In the genomic region with DNA sequence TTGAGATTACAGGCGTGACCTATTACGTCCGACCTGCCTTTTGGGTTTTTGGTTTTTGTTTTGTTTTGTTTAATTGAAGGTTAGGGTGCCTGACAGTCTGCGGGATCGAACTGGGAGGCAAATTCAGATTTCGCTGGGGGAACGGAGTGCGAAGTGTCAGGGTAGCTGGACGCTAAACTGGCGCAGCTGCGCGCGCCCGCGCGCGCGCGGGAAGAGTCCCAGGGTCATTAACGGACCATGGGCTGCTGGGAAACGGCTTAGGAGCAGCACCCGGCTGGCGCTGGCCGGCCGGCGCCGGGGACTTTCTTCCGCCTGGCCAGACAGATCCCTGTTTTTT, we compare ENCODE assay signal across 8 cellular contexts.
A peak's percentile ranks its signal among the peaks of the same experiment; 100 is the strongest.
DNase-seq lines count a peak whose midpoint lies in the region; ATAC-seq and TF ChIP-seq lines count a peak whose summit lies in the region.

No MANE protein-coding gene starts in this region.

- H3K27ac ChIP-seq in WERI-Rb-1: peak overlapping the region; percentile 98

- ATAC-seq in HG02642 (IDR thresholded peaks at IDR 0.05; ENCODE audit: poor library complexity, unreplicated experiment) (peak; percentile 43), memory B cell (ENCODE audit: low read depth) (peak; percentile 54), GM18868 (IDR thresholded peaks at IDR 0.05; ENCODE audit: unreplicated experiment) (no peak)
- peak; percentile 55 for ATAC-seq in effector memory CD8-positive, alpha-beta T cell (replicated peaks)

- no peaks in the 10 kb centered on the region for H3K9me3 Mint-ChIP-seq in effector memory CD8-positive, alpha-beta T cell
- no peaks in the 10 kb centered on the region for H3K9me3 Mint-ChIP-seq in memory B cell

- peak overlapping the region; percentile 99 to 100 for H3K27ac Mint-ChIP-seq in effector memory CD8-positive, alpha-beta T cell
- H3K27ac Mint-ChIP-seq in memory B cell: peak overlapping the region; percentile 99

- H3K4me3 Mint-ChIP-seq in effector memory CD8-positive, alpha-beta T cell: peak overlapping the region; percentile 85 to 93
- peak overlapping the region; percentile 96 for H3K4me3 Mint-ChIP-seq in memory B cell

- H3K4me3 ChIP-seq in WERI-Rb-1 (ENCODE audit: low read depth, low read length): peak overlapping the region; percentile 93

- peaks cover 45% of the 10 kb centered on the region for H3K36me3 ChIP-seq in WERI-Rb-1

- peaks cover 54% of the 10 kb centered on the region for H3K36me3 Mint-ChIP-seq in effector memory CD8-positive, alpha-beta T cell (ENCODE audit: insufficient read depth)
- peaks cover 12% of the 10 kb centered on the region for H3K36me3 Mint-ChIP-seq in memory B cell

- peaks cover 2% of the 10 kb centered on the region for H3K9me3 ChIP-seq in WERI-Rb-1 (ENCODE audit: severe bottlenecking)

- TF ChIP-seq CTCF in WERI-Rb-1 (IDR thresholded peaks at IDR 0.05; ENCODE audit: low read depth, low read length): no peak

- H3K27me3 ChIP-seq in WERI-Rb-1 (ENCODE audit: insufficient read depth, low read depth, severe bottlenecking): no peaks in the 10 kb centered on the region

- peaks cover 31 to 44% of the 10 kb centered on the region in 2 donors for H3K4me1 Mint-ChIP-seq in effector memory CD8-positive, alpha-beta T cell (ENCODE audit: low read depth in 2 of 2)
- peaks cover 38% of the 10 kb centered on the region for H3K4me1 Mint-ChIP-seq in memory B cell

- peak; percentile 93 for DNase-seq in ELF-1 (ENCODE audit: low read depth, low spot score)
- DNase-seq in NCI-H2171 (lab: John Stamatoyannopoulos, UW): peak; percentile 84
- peak; percentile 98 for DNase-seq in WERI-Rb-1
- peak in 1 of 3 experiments; percentile 36 for DNase-seq in effector memory CD8-positive, alpha-beta T cell
- DNase-seq in memory B cell (ENCODE audit: low spot score in 2 of 2): no peak
- peak; percentile 83 for DNase-seq in stimulated activated CD8-positive, alpha-beta memory T cell treated with anti-CD3 and anti-CD28 coated beads, Interleukin-4, amount 100 ng/mL, for 48 hours

- no peaks in the 10 kb centered on the region for H3K27me3 Mint-ChIP-seq in effector memory CD8-positive, alpha-beta T cell
- H3K27me3 Mint-ChIP-seq in memory B cell: no peaks in the 10 kb centered on the region

Comparison
In these comparisons a context has a peak if more than half of its experiments do, and no peak if none do; other contexts are left out.
1. DNase-seq: peak in ELF-1 (single experiment), NCI-H2171 (single experiment), WERI-Rb-1 (single experiment) and stimulated activated CD8-positive, alpha-beta memory T cell treated with anti-CD3 and anti-CD28 coated beads, Interleukin-4, amount 100 ng/mL, for 48 hours (single experiment); none in memory B cell (0 of 2).